10 cellular contexts compared by ENCODE assay signal in genomic region chr2:221896505-221897151, GRCh38.
DNase-seq lines count a peak whose midpoint lies in the region; ATAC-seq and TF ChIP-seq lines count a peak whose summit lies in the region.
"Had no signal": no experiment of that assay in that cellular context is flagged by ENCODE, and none has a peak within 500 bp of the region (broad histone marks: within the 10 kb centered on the region; RNA-seq: fewer than 3 reads in every experiment).

No MANE protein-coding gene starts in this region.

- ATAC-seq in foreskin keratinocyte (peak; percentile 51), omental fat pad (ENCODE audit: low FRiP score) (peak; percentile 69), HG02798 (IDR thresholded peaks at IDR 0.05; ENCODE audit: poor library complexity, unreplicated experiment) (no peak)

- H3K9me3 ChIP-seq in prostate gland, result no peaks in the 10 kb centered on the region

- no peaks in the 10 kb centered on the region for H3K4me1 ChIP-seq in foreskin keratinocyte
- H3K4me1 ChIP-seq in prostate gland (replicated peaks), result no peaks in the 10 kb centered on the region

- TF ChIP-seq CTCF in AG10803 (conservative IDR thresholded peaks at IDR 0.05; ENCODE audit: low read length), result no peak
- TF ChIP-seq CTCF in foreskin keratinocyte (conservative IDR thresholded peaks at IDR 0.05), result no peak
- no peak for TF ChIP-seq CTCF in omental fat pad (IDR thresholded peaks at IDR 0.05)
- TF ChIP-seq CTCF in prostate gland (IDR thresholded peaks at IDR 0.05), result no peak

- no peak overlapping the region for H3K4me3 ChIP-seq in AG10803 (ENCODE audit: low read length)
- no peak overlapping the region for H3K4me3 ChIP-seq in prostate gland

- WGBS in prostate gland, result 56% methylated on average over 10 of the region's 10 CpGs

- peak; percentile 50 for DNase-seq in AG10803 (ENCODE audit: low read depth)
- peak; percentile 2 for DNase-seq in NCI-H460 (ENCODE audit: extremely low read depth, low read depth)
- peak in 1 of 2 donors; percentile 15 for DNase-seq in foreskin keratinocyte
- DNase-seq in omental fat pad (ENCODE audit: low spot score), result no peak
- no peak for DNase-seq in prostate gland (ENCODE audit: low spot score)
- DNase-seq in amniotic stem cell (lab: John Stamatoyannopoulos, UW), result no peak
- DNase-seq in stimulated activated naive CD4-positive, alpha-beta T cell (lab: John Stamatoyannopoulos, UW), result no peak
- DNase-seq: SW 1271 had no signal

- H3K36me3 ChIP-seq in prostate gland, result no peaks in the 10 kb centered on the region

- TF ChIP-seq POLR2A in prostate gland (IDR thresholded peaks at IDR 0.05), result no peak

- intact Hi-C loops in prostate gland (cut with DNase I), result no loop called here

- H3K27me3 ChIP-seq in foreskin keratinocyte, result no peaks in the 10 kb centered on the region
- no peaks in the 10 kb centered on the region for H3K27me3 ChIP-seq in prostate gland (replicated peaks; ENCODE audit: insufficient read depth)

- H3K27ac ChIP-seq in foreskin keratinocyte (no peak overlapping the region), prostate gland (no peak overlapping the region)
- H3K27ac ChIP-seq: C4-2B had no signal

Comparison
In these comparisons a context has a peak if more than half of its experiments do, and no peak if none do; other contexts are left out.
1. DNase-seq: peak in AG10803 (single experiment) and NCI-H460 (single experiment); none in omental fat pad (single experiment), prostate gland (single experiment), amniotic stem cell (single experiment) and stimulated activated naive CD4-positive, alpha-beta T cell (0 of 6).